Comparison of ENCODE assay signal across 8 cellular contexts in the genomic region with DNA sequence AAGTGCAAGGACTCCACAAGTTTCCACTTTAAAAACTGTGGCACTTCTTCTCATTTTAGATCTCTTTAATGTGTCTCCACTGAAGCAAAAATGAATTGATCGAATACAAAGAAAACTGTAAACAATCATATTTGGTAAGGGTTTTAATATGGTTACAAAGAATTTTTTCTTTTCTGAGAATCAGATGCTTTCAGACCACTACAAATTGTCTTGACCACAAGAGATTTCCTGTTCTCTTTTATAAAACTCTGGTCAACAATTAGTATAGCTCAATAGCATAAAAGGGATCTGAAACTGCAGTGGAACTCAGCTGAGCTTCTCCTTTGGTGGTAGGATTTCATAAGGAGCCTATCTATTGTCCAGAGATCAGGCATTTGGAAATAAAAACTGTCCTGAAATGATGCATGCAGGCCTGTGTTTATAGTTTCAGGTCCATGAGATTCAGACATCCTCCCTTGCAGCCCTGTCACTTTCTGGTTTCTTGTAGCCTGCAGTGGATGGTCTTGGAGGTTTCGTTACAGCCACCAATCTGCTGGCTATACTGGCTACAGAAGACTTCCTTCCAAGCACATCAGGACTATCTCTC.
A peak's percentile ranks its signal among the peaks of the same experiment; 100 is the strongest.
DNase-seq lines count a peak whose midpoint lies in the region; ATAC-seq and TF ChIP-seq lines count a peak whose summit lies in the region.

No MANE protein-coding gene starts in this region.

- H4K20me1 ChIP-seq in neural progenitor cell (ENCODE audit: low read depth): no peaks in the 10 kb centered on the region

- H3K27ac ChIP-seq in neural progenitor cell (no peak overlapping the region), adrenal gland (peak overlapping the region in 1 of 5 donors; percentile 5)

- peaks cover 48% of the 10 kb centered on the region for H3K36me3 Mint-ChIP-seq in activated CD4-positive, alpha-beta T cell treated with anti-CD3 and anti-CD28 coated beads, Interleukin-2, amount 10 ng/mL, durations not matched to agents 7 days and 5 days (ENCODE audit: low read depth)
- H3K36me3 Mint-ChIP-seq in T-cell (peaks cover 22% of the 10 kb centered on the region), neural progenitor cell (no peaks in the 10 kb centered on the region)

- WGBS in adrenal gland, 4 donors: 38 to 66% (median 58%) methylated on average over 2 of the region's 2 CpGs

- H3K4me1 ChIP-seq in neural progenitor cell: no peaks in the 10 kb centered on the region
- peaks cover 22 to 23% of the 10 kb centered on the region in 2 donors for H3K4me1 ChIP-seq in adrenal gland (replicated peaks in 1 of 2)

- H3K27me3 ChIP-seq in neural progenitor cell: no peaks in the 10 kb centered on the region
- no peaks in the 10 kb centered on the region for H3K27me3 ChIP-seq in adrenal gland

- no peak for TF ChIP-seq CTCF in neural progenitor cell (IDR thresholded peaks at IDR 0.05)
- TF ChIP-seq CTCF in adrenal gland (IDR thresholded peaks at IDR 0.05): no peak

- POLR2A ChIA-PET in activated CD4-positive, alpha-beta T cell treated with anti-CD3 and anti-CD28 coated beads, Interleukin-2, amount 10 ng/mL, durations not matched to agents 7 days and 5 days (lab: Charles Lee): no interaction called here
- POLR2A ChIA-PET in T-cell (lab: Charles Lee): interaction anchor here in 1 of 2 donors (0.6 kb wide), 1 partner anchor 23 kb away, joined by 3 read pairs; no protein-coding TSS in a partner anchor

- peak; percentile 41 for ATAC-seq in HG03039 (IDR thresholded peaks at IDR 0.05; ENCODE audit: unreplicated experiment)
- ATAC-seq in T-cell (replicated peaks in 1 of 4): peak in 1 of 4 experiments; percentile 14

- H3K79me2 ChIP-seq in neural progenitor cell (ENCODE audit: low read depth): no peaks in the 10 kb centered on the region

- H3K27me3 Mint-ChIP-seq in activated CD4-positive, alpha-beta T cell treated with anti-CD3 and anti-CD28 coated beads, Interleukin-2, amount 10 ng/mL, durations not matched to agents 7 days and 5 days: no peaks in the 10 kb centered on the region
- no peaks in the 10 kb centered on the region for H3K27me3 Mint-ChIP-seq in T-cell
- peaks cover 2% of the 10 kb centered on the region for H3K27me3 Mint-ChIP-seq in neural progenitor cell (ENCODE audit: insufficient read depth, low read depth)

- H3K9ac ChIP-seq in neural progenitor cell: no peak overlapping the region

- H3K4me3 ChIP-seq in neural progenitor cell (no peak overlapping the region), adrenal gland (no peak overlapping the region)

- peak overlapping the region; percentile 80 for H3K27ac Mint-ChIP-seq in activated CD4-positive, alpha-beta T cell treated with anti-CD3 and anti-CD28 coated beads, Interleukin-2, amount 10 ng/mL, durations not matched to agents 7 days and 5 days
- H3K27ac Mint-ChIP-seq in T-cell: peak overlapping the region; percentile 66 to 88
- H3K27ac Mint-ChIP-seq in neural progenitor cell: no peak overlapping the region

- H3K4me1 Mint-ChIP-seq in activated CD4-positive, alpha-beta T cell treated with anti-CD3 and anti-CD28 coated beads, Interleukin-2, amount 10 ng/mL, durations not matched to agents 7 days and 5 days: peaks cover 59% of the 10 kb centered on the region
- H3K4me1 Mint-ChIP-seq in T-cell (peaks cover 51 to 58% (median 56%) of the 10 kb centered on the region in 3 donors), neural progenitor cell (peaks cover 6% of the 10 kb centered on the region)

- H3K36me3 ChIP-seq in neural progenitor cell: no peaks in the 10 kb centered on the region
- H3K36me3 ChIP-seq in adrenal gland (replicated peaks in 1 of 2): no peaks in the 10 kb centered on the region

- DNase-seq in activated CD4-positive, alpha-beta T cell treated with anti-CD3 and anti-CD28 coated beads, Interleukin-2, amount 10 ng/mL, durations not matched to agents 7 days and 5 days: no peak
- DNase-seq in activated CD4-positive, alpha-beta T cell treated with anti-CD3 and anti-CD28 coated beads for 48 hours: no peak
- DNase-seq in T-cell: no peak
- DNase-seq in neural progenitor cell (ENCODE audit: low spot score): no peak
- no peak for DNase-seq in kidney tubule cell (ENCODE audit: low spot score)
- DNase-seq in NCI-H526 treated with DMSO at 0.1 percent for 48 hours (lab: John Stamatoyannopoulos, UW): no peak
- DNase-seq in adrenal gland: no peak

- peak overlapping the region; percentile 66 for H2AFZ ChIP-seq in neural progenitor cell (replicated peaks)

- peak overlapping the region; percentile 6 for H3K4me3 Mint-ChIP-seq in activated CD4-positive, alpha-beta T cell treated with anti-CD3 and anti-CD28 coated beads, Interleukin-2, amount 10 ng/mL, durations not matched to agents 7 days and 5 days
- H3K4me3 Mint-ChIP-seq in T-cell (no peak overlapping the region), neural progenitor cell (no peak overlapping the region)

- intact Hi-C loops in adrenal gland (cut with DNase I): no loop called here

- no peaks in the 10 kb centered on the region for H3K9me3 ChIP-seq in neural progenitor cell (ENCODE audit: low read depth)
- H3K9me3 ChIP-seq in adrenal gland (replicated peaks in 1 of 3): no peaks in the 10 kb centered on the region

- no peak overlapping the region for H3K4me2 ChIP-seq in neural progenitor cell

- no peaks in the 10 kb centered on the region for H3K9me3 Mint-ChIP-seq in activated CD4-positive, alpha-beta T cell treated with anti-CD3 and anti-CD28 coated beads, Interleukin-2, amount 10 ng/mL, durations not matched to agents 7 days and 5 days
- H3K9me3 Mint-ChIP-seq in T-cell (no peaks in the 10 kb centered on the region), neural progenitor cell (no peaks in the 10 kb centered on the region)

- CTCF ChIA-PET in activated CD4-positive, alpha-beta T cell treated with anti-CD3 and anti-CD28 coated beads, Interleukin-2, amount 10 ng/mL, durations not matched to agents 7 days and 5 days (lab: Charles Lee): interaction anchor here (0.6 kb wide), 1 partner anchor 230 kb away, joined by 3 read pairs; no protein-coding TSS in a partner anchor
- CTCF ChIA-PET in T-cell (lab: Charles Lee): interaction anchor here in 1 of 2 donors (0.7 kb wide), 1 partner anchor 315 kb away, joined by 6 read pairs; no protein-coding TSS in a partner anchor

- H3F3A ChIP-seq in neural progenitor cell (ENCODE audit: low read depth): no peaks in the 10 kb centered on the region

- no peak for TF ChIP-seq POLR2A in adrenal gland (IDR thresholded peaks at IDR 0.05)
